11 cellular contexts compared by ENCODE assay signal in genomic region chr5:132677191-132677590, GRCh38. TPM values are rescaled to one million over a fixed set of nuclear protein-coding genes. Genes with fewer than 3 reads are reported as not detected.
DNase-seq lines count a peak whose midpoint lies in the region; ATAC-seq and TF ChIP-seq lines count a peak whose summit lies in the region.
"Had no signal": no experiment of that assay in that cellular context is flagged by ENCODE, and none has a peak within 500 bp of the region (broad histone marks: within the 10 kb centered on the region; RNA-seq: fewer than 3 reads in every experiment).

No MANE protein-coding gene starts in this region.

- no peak overlapping the region for H3K27ac Mint-ChIP-seq in stimulated activated memory B cell treated with anti-CD40 and anti-IgM and Interleukin-4, amounts not matched to agents 10 μg/mL and 1 μg/mL and 100 μg/mL, for 72 hours
- no peak overlapping the region for H3K27ac Mint-ChIP-seq in activated CD8-positive, alpha-beta memory T cell treated with anti-CD3 and anti-CD28 coated beads, Interleukin-2, amount 10 ng/mL, durations not matched to agents 7 days and 5 days

- H3K4me3 Mint-ChIP-seq in stimulated activated memory B cell treated with anti-CD40 and anti-IgM and Interleukin-4, amounts not matched to agents 10 μg/mL and 1 μg/mL and 100 μg/mL, for 72 hours = no peak overlapping the region
- no peak overlapping the region for H3K4me3 Mint-ChIP-seq in activated CD8-positive, alpha-beta memory T cell treated with anti-CD3 and anti-CD28 coated beads, Interleukin-2, amount 10 ng/mL, durations not matched to agents 7 days and 5 days
- H3K4me3 Mint-ChIP-seq: neural crest cell had no signal

- no peak overlapping the region for H3K4me3 ChIP-seq in WERI-Rb-1 (ENCODE audit: low read depth, low read length)

- peak; percentile 46 for ATAC-seq in left ventricle myocardium superior
- ATAC-seq in stimulated activated memory B cell treated with anti-CD40 and anti-IgM and Interleukin-4, amounts not matched to agents 10 μg/mL and 1 μg/mL and 100 μg/mL, for 72 hours = no peak
- ATAC-seq in activated CD8-positive, alpha-beta memory T cell treated with anti-CD3 and anti-CD28 coated beads, Interleukin-2, amount 10 ng/mL, durations not matched to agents 7 days and 5 days = no peak

- in situ Hi-C loops in KBM-7 (cut with MboI; ENCODE audit: low pct_unique_long_range_greater_than_20kb, low sequenced_read_pairs) = no loop called here

- H3K36me3 Mint-ChIP-seq in stimulated activated memory B cell treated with anti-CD40 and anti-IgM and Interleukin-4, amounts not matched to agents 10 μg/mL and 1 μg/mL and 100 μg/mL, for 72 hours = no peaks in the 10 kb centered on the region
- H3K36me3 Mint-ChIP-seq in activated CD8-positive, alpha-beta memory T cell treated with anti-CD3 and anti-CD28 coated beads, Interleukin-2, amount 10 ng/mL, durations not matched to agents 7 days and 5 days = peaks cover 3% of the 10 kb centered on the region

- no peaks in the 10 kb centered on the region for H3K9me3 Mint-ChIP-seq in stimulated activated memory B cell treated with anti-CD40 and anti-IgM and Interleukin-4, amounts not matched to agents 10 μg/mL and 1 μg/mL and 100 μg/mL, for 72 hours
- H3K9me3 Mint-ChIP-seq in activated CD8-positive, alpha-beta memory T cell treated with anti-CD3 and anti-CD28 coated beads, Interleukin-2, amount 10 ng/mL, durations not matched to agents 7 days and 5 days (ENCODE audit: low read depth) = no peaks in the 10 kb centered on the region
- H3K9me3 Mint-ChIP-seq: neural crest cell; T-helper 1 cell treated with Interleukin-12 subunit alpha and Interleukin-12 subunit beta and Interleukin-4 antibody, amounts not matched to agents 30 μg/mL and 1 μg/mL, for 36 hours had no signal

- no peak overlapping the region for H3K27ac ChIP-seq in WERI-Rb-1

- no peaks in the 10 kb centered on the region for H3K9me3 ChIP-seq in WERI-Rb-1 (ENCODE audit: severe bottlenecking)

- CTCF ChIA-PET in activated CD8-positive, alpha-beta memory T cell treated with anti-CD3 and anti-CD28 coated beads, Interleukin-2, amount 10 ng/mL, durations not matched to agents 7 days and 5 days (lab: Charles Lee) = no interaction called here

- intact Hi-C loops in left ventricle myocardium superior (cut with micrococcal nuclease) = no loop called here

- no peaks in the 10 kb centered on the region for H3K27me3 ChIP-seq in WERI-Rb-1 (ENCODE audit: insufficient read depth, low read depth, severe bottlenecking)

- H3K27me3 Mint-ChIP-seq in stimulated activated memory B cell treated with anti-CD40 and anti-IgM and Interleukin-4, amounts not matched to agents 10 μg/mL and 1 μg/mL and 100 μg/mL, for 72 hours = no peaks in the 10 kb centered on the region
- no peaks in the 10 kb centered on the region for H3K27me3 Mint-ChIP-seq in activated CD8-positive, alpha-beta memory T cell treated with anti-CD3 and anti-CD28 coated beads, Interleukin-2, amount 10 ng/mL, durations not matched to agents 7 days and 5 days

- no peaks in the 10 kb centered on the region for H3K36me3 ChIP-seq in WERI-Rb-1

- peak; percentile 45; the same call in 1 of the 2 replicates for TF ChIP-seq CTCF in WERI-Rb-1 (IDR thresholded peaks at IDR 0.05; ENCODE audit: low read depth, low read length)

- DNase-seq in HCEC 1CT = peak; percentile 93
- DNase-seq in WERI-Rb-1 = peak; percentile 55
- DNase-seq in left ventricle myocardium superior = no peak
- DNase-seq in stromal cell of bone marrow (ENCODE audit: low read depth) = peak; percentile 66
- DNase-seq in NOMO-1 treated with dmso at 0.1 percent for 144 hours (lab: John Stamatoyannopoulos, UW; ENCODE audit: unreplicated experiment) = no peak
- DNase-seq in KBM-7 = no peak
- no peak for DNase-seq in activated CD8-positive, alpha-beta memory T cell treated with anti-CD3 and anti-CD28 coated beads, Interleukin-2, amount 10 ng/mL, durations not matched to agents 7 days and 5 days

- peaks cover 19% of the 10 kb centered on the region for H3K4me1 Mint-ChIP-seq in stimulated activated memory B cell treated with anti-CD40 and anti-IgM and Interleukin-4, amounts not matched to agents 10 μg/mL and 1 μg/mL and 100 μg/mL, for 72 hours
- H3K4me1 Mint-ChIP-seq in activated CD8-positive, alpha-beta memory T cell treated with anti-CD3 and anti-CD28 coated beads, Interleukin-2, amount 10 ng/mL, durations not matched to agents 7 days and 5 days = peaks cover 36% of the 10 kb centered on the region
- H3K4me1 Mint-ChIP-seq: neural crest cell had no signal

RNA-seq across cellular contexts. Expression of gene IL4, which starts 3.4 kb away (rescaled TPM):
- total RNA-seq in left ventricle myocardium superior = not detected
- 1 to 10 TPM in 1 of 2 experiments, under 1 TPM in 1; 0.53 to 2.5 TPM for total RNA-seq in activated CD8-positive, alpha-beta memory T cell treated with anti-CD3 and anti-CD28 coated beads, Interleukin-2, amount 10 ng/mL, durations not matched to agents 7 days and 5 days
- total RNA-seq: neural crest cell, subcutaneous adipose tissue had no signal

RNA-seq across cellular contexts. Expression of gene IL13, which starts 19.2 kb away (rescaled TPM):
- total RNA-seq in left ventricle myocardium superior = not detected
- 100 to 1,000 TPM in 1 of 2 experiments, 1 to 10 TPM in 1; 4.8 to 119 TPM for total RNA-seq in activated CD8-positive, alpha-beta memory T cell treated with anti-CD3 and anti-CD28 coated beads, Interleukin-2, amount 10 ng/mL, durations not matched to agents 7 days and 5 days
- total RNA-seq: neural crest cell had no signal

Comparison
In these comparisons a context has a peak if more than half of its experiments do, and no peak if none do; other contexts are left out.
1. DNase-seq: peak in HCEC 1CT (single experiment), WERI-Rb-1 (single experiment) and stromal cell of bone marrow (single experiment); none in left ventricle myocardium superior (single experiment), NOMO-1 treated with dmso at 0.1 percent for 144 hours (single experiment), KBM-7 (single experiment) and activated CD8-positive, alpha-beta memory T cell treated with anti-CD3 and anti-CD28 coated beads, Interleukin-2, amount 10 ng/mL, durations not matched to agents 7 days and 5 days (single experiment).